ENCODE assay signal across 2 cellular contexts in genomic region chr4:2291705-2292651, GRCh38.
TF ChIP-seq lines count a peak whose summit lies in the region.

No MANE protein-coding gene starts in this region.

TF ChIP-seq in H1, 55 proteins besides CTCF, POLR2A, EP300 and RAD21:
- TF ChIP-seq RBBP5 (IDR thresholded peaks at IDR 0.05; ENCODE audit: borderline replicate concordance, low read depth, low read length), result no peak
- TF ChIP-seq E2F6 (IDR thresholded peaks at IDR 0.05), result no peak
- no peak for TF ChIP-seq JUN (IDR thresholded peaks at IDR 0.05; ENCODE audit: low read depth, low read length)
- TF ChIP-seq SRF (IDR thresholded peaks at IDR 0.05; ENCODE audit: low read depth, low read length), result no peak
- TF ChIP-seq HDAC2 (IDR thresholded peaks at IDR 0.05; ENCODE audit: borderline replicate concordance in 1 of 2, low read depth in 2 of 2, low read length in 2 of 2), result no peak
- no peak for TF ChIP-seq BACH1 (IDR thresholded peaks at IDR 0.05; ENCODE audit: low read length)
- no peak for TF ChIP-seq POLR2AphosphoS5 (IDR thresholded peaks at IDR 0.05; ENCODE audit: low read depth, low read length)
- TF ChIP-seq RXRA (IDR thresholded peaks at IDR 0.05; ENCODE audit: insufficient read depth, low read depth, low read length), result no peak
- TF ChIP-seq RNF2 (IDR thresholded peaks at IDR 0.05; ENCODE audit: borderline replicate concordance, low read depth, low read length, missing control alignments, poor library complexity, severe bottlenecking), result no peak
- no peak for TF ChIP-seq GTF2F1 (IDR thresholded peaks at IDR 0.05; ENCODE audit: borderline replicate concordance, low read depth, low read length)
- no peak for TF ChIP-seq RFX5 (IDR thresholded peaks at IDR 0.05; ENCODE audit: borderline replicate concordance, low read depth, low read length)
- no peak for TF ChIP-seq ATF3 (IDR thresholded peaks at IDR 0.05; ENCODE audit: insufficient read depth, low read depth, low read length)
- no peak for TF ChIP-seq EGR1 (IDR thresholded peaks at IDR 0.05; ENCODE audit: borderline replicate concordance, low read depth, low read length)
- TF ChIP-seq CBX8 (IDR thresholded peaks at IDR 0.05; ENCODE audit: borderline replicate concordance, low read depth, low read length), result no peak
- TF ChIP-seq ZNF274 (IDR thresholded peaks at IDR 0.05; ENCODE audit: borderline replicate concordance, extremely low read depth, low read length), result no peak
- TF ChIP-seq SP1 (IDR thresholded peaks at IDR 0.05; ENCODE audit: low read depth, low read length), result no peak
TF ChIP-seq in H1: peak in this region for 0.

TF ChIP-seq in HEK293T, 16 proteins besides CTCF, POLR2A, EP300 and RAD21:
- TF ChIP-seq FOXM1 (IDR thresholded peaks at IDR 0.05; ENCODE audit: borderline replicate concordance), result no peak
- TF ChIP-seq ELF4 (IDR thresholded peaks at IDR 0.05), result no peak
- TF ChIP-seq FOXK2 (IDR thresholded peaks at IDR 0.05), result no peak
- TF ChIP-seq SUZ12 (IDR thresholded peaks at IDR 0.05), result no peak
- no peak for TF ChIP-seq HDGF (IDR thresholded peaks at IDR 0.05; ENCODE audit: borderline replicate concordance)
- TF ChIP-seq TARDBP (IDR thresholded peaks at IDR 0.05), result no peak
- TF ChIP-seq BHLHE40 (IDR thresholded peaks at IDR 0.05; ENCODE audit: borderline replicate concordance), result no peak
- TF ChIP-seq L3MBTL2 (conservative IDR thresholded peaks at IDR 0.05), result no peak
